36 cellular contexts compared by ENCODE assay signal in genomic region chr16:88867561-88868246, GRCh38. TPM values are rescaled to one million over a fixed set of nuclear protein-coding genes. Genes with fewer than 3 reads are reported as not detected.
"Had no signal": no experiment of that assay in that cellular context is flagged by ENCODE, and none has a peak within 500 bp of the region (broad histone marks: within the 10 kb centered on the region; RNA-seq: fewer than 3 reads in every experiment).

No MANE protein-coding gene starts in this region.

- FAIRE-seq: endothelial cell of umbilical vein, kidney had no signal

- H3K36me3 ChIP-seq: thyroid gland, vagina had no signal

- H3K4me3 Mint-ChIP-seq: mesothelial cell of epicardium; natural killer cell treated with Interleukin-12 subunit alpha and Interleukin-12 subunit beta and Interleukin-15 and Interleukin-18, amount 100 ng/mL, for 72 hours; neural crest cell had no signal

- H3K9me3 ChIP-seq: esophagus muscularis mucosa, gastroesophageal sphincter, heart left ventricle, left lung, mucosa of descending colon, stomach, thyroid gland, vagina had no signal

- H3K9ac ChIP-seq: parathyroid adenoma had no signal

- H3K27ac Mint-ChIP-seq: mesothelial cell of epicardium; natural killer cell treated with Interleukin-12 subunit alpha and Interleukin-12 subunit beta and Interleukin-15 and Interleukin-18, amount 100 ng/mL, for 72 hours; progenitor cell of endocrine pancreas had no signal

- ATAC-seq: foreskin keratinocyte; gastroesophageal sphincter; heart left ventricle; left lung; mucosa of descending colon; natural killer cell treated with Interleukin-12 subunit alpha and Interleukin-12 subunit beta and Interleukin-15 and Interleukin-18, amount 100 ng/mL, for 72 hours; sciatic nerve had no signal

- H3K27ac ChIP-seq: esophagus muscularis mucosa, foreskin keratinocyte, gastroesophageal sphincter, heart left ventricle, hepatocyte, left lung, parathyroid adenoma, stomach, thyroid gland, vagina had no signal

- H3K4me2 ChIP-seq: hepatocyte, smooth muscle cell had no signal

- H3K27me3 ChIP-seq: hepatocyte, thyroid gland, vagina had no signal

- H3K4me3 ChIP-seq: esophagus muscularis mucosa, gastroesophageal sphincter, heart left ventricle, hepatocyte, left lung, mucosa of descending colon, smooth muscle cell, stomach, thyroid gland, vagina had no signal

- H3K9me3 Mint-ChIP-seq: mesothelial cell of epicardium; naive B cell; natural killer cell treated with Interleukin-12 subunit alpha and Interleukin-12 subunit beta and Interleukin-15 and Interleukin-18, amount 100 ng/mL, for 72 hours; neural crest cell had no signal

- H2AFZ ChIP-seq: hepatocyte, parathyroid adenoma had no signal

- H3K4me1 Mint-ChIP-seq: neural crest cell had no signal

- H3K79me2 ChIP-seq: hepatocyte, parathyroid adenoma had no signal

- DNase-seq: dermis blood vessel endothelial cell; effector memory CD4-positive, alpha-beta T cell; foreskin keratinocyte; heart left ventricle; kidney; left lung; mesenchymal stem cell; mucosa of descending colon; naive B cell; stimulated activated CD4-positive, alpha-beta T cell treated with anti-CD3 and anti-CD28 coated beads, Interleukin-12 subunit alpha, Interleukin-12 subunit beta, amount 100 ng/mL, for 4 hours; stimulated activated CD4-positive, alpha-beta T cell treated with anti-CD3 and anti-CD28 coated beads, Interleukin-1b, Interleukin-23, amount 100 ng/mL, for 48 hours; stimulated activated CD4-positive, alpha-beta T cell treated with anti-CD3 and anti-CD28 coated beads, Interleukin-4, amount 100 ng/mL, for 1 hour; stimulated activated CD8-positive, alpha-beta memory T cell treated with anti-CD3 and anti-CD28 coated beads, Interleukin-4, amount 100 ng/mL, for 48 hours; stimulated activated naive CD4-positive, alpha-beta T cell; stomach; thyroid gland; trophoblast cell had no signal

- H3K4me1 ChIP-seq: foreskin keratinocyte, parathyroid adenoma, thyroid gland, vagina had no signal

- H3K36me3 Mint-ChIP-seq: naive B cell; natural killer cell treated with Interleukin-12 subunit alpha and Interleukin-12 subunit beta and Interleukin-15 and Interleukin-18, amount 100 ng/mL, for 72 hours had no signal

RNA-seq across cellular contexts. Expression of gene PABPN1L, which starts 1.2 kb away (rescaled TPM):
- total RNA-seq: dermis blood vessel endothelial cell; endothelial cell of umbilical vein; epithelial cell of proximal tubule; esophagus muscularis mucosa; fibroblast of lung; foreskin keratinocyte; heart left ventricle; hepatocyte; kidney; left lung; lower leg skin; lung microvascular endothelial cell; mucosa of descending colon; natural killer cell treated with Interleukin-12 subunit alpha and Interleukin-12 subunit beta and Interleukin-15 and Interleukin-18, amount 100 ng/mL, for 72 hours; neural crest cell; osteoblast; sciatic nerve; smooth muscle cell; stomach; subcutaneous adipose tissue; thyroid gland; ureter; vagina had no signal
- polyA plus RNA-seq: endothelial cell of umbilical vein, fibroblast of lung, foreskin keratinocyte, heart left ventricle, hepatocyte, smooth muscle cell had no signal
